Comparison of ENCODE assay signal across 16 cellular contexts in the genomic region with DNA sequence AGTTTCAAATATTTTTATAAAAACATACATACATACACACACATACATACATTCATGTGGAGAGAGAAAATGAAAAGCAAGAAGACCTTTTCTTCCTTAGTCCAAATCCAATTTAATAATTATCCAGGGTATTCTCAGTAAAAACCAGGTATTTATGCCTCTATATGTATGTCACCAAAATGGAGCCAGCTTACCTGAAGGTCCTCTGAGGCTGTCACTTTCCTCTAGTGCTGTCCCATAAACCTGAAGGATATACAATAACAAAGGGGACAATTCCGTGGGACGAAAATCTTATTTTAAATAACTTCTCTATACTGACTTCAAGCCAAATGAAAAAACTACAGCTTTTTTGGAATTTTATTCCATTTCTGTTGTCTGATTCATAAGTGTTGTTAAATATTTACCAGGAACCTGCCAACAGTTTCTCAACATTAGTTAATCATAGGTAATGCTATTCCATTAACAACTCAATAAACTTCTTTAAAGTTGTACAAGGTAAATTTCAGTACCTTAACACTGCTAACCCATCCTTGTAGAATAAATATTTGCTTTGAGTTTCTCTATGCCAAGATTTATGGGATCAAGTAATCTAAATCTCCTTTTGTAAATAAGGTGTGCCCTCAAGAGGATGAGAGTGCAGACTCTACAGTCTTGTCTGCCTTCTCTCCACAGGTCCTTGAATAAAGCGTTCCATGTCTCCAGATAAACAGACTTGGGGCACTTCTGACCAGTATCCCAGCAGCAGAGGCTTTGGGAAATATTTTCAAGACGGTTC.
A peak's percentile ranks its signal among the peaks of the same experiment; 100 is the strongest.
DNase-seq lines count a peak whose midpoint lies in the region; ATAC-seq and TF ChIP-seq lines count a peak whose summit lies in the region.
"Had no signal": no experiment of that assay in that cellular context is flagged by ENCODE, and none has a peak within 500 bp of the region (broad histone marks: within the 10 kb centered on the region; RNA-seq: fewer than 3 reads in every experiment).

No MANE protein-coding gene starts in this region.

- no peaks in the 10 kb centered on the region for H3K36me3 Mint-ChIP-seq in activated naive CD4-positive, alpha-beta T cell treated with anti-CD3 and anti-CD28 coated beads, Interleukin-2, amount 10 ng/mL, durations not matched to agents 7 days and 5 days
- H3K36me3 Mint-ChIP-seq: CD4-positive, alpha-beta memory T cell; naive thymus-derived CD8-positive, alpha-beta T cell; stimulated activated memory B cell treated with anti-CD40 and anti-IgM and Interleukin-4, amounts not matched to agents 10 μg/mL and 1 μg/mL and 100 μg/mL, for 72 hours had no signal

- ATAC-seq in left lung (peak; percentile 82), upper lobe of left lung (ENCODE audit: low FRiP score in 2 of 2) (peak; percentile 52 to 81)
- ATAC-seq: HCT116; naive thymus-derived CD8-positive, alpha-beta T cell; stimulated activated memory B cell treated with anti-CD40 and anti-IgM and Interleukin-4, amounts not matched to agents 10 μg/mL and 1 μg/mL and 100 μg/mL, for 72 hours had no signal

- intact Hi-C loops in left lung (cut with DNase I): no loop called here

- no peaks in the 10 kb centered on the region for H3K36me3 ChIP-seq in left lung
- no peaks in the 10 kb centered on the region for H3K36me3 ChIP-seq in upper lobe of left lung
- H3K36me3 ChIP-seq in H7 (replicated peaks; ENCODE audit: control insufficient read depth, insufficient read depth, low read length): no peaks in the 10 kb centered on the region
- H3K36me3 ChIP-seq: cardiac muscle cell, heart left ventricle had no signal

- no peak for TF ChIP-seq CTCF in left lung (IDR thresholded peaks at IDR 0.05)
- no peak for TF ChIP-seq CTCF in upper lobe of left lung (IDR thresholded peaks at IDR 0.05)

- no peaks in the 10 kb centered on the region for H3K4me1 Mint-ChIP-seq in activated naive CD4-positive, alpha-beta T cell treated with anti-CD3 and anti-CD28 coated beads, Interleukin-2, amount 10 ng/mL, durations not matched to agents 7 days and 5 days
- H3K4me1 Mint-ChIP-seq: CD4-positive, alpha-beta memory T cell; naive thymus-derived CD8-positive, alpha-beta T cell; stimulated activated memory B cell treated with anti-CD40 and anti-IgM and Interleukin-4, amounts not matched to agents 10 μg/mL and 1 μg/mL and 100 μg/mL, for 72 hours had no signal

- TF ChIP-seq EP300 in upper lobe of left lung (IDR thresholded peaks at IDR 0.05): peak in 1 of 4 donors; percentile 80

- H3K4me1 ChIP-seq in left lung: peaks cover 6 to 7% of the 10 kb centered on the region in 2 donors
- H3K4me1 ChIP-seq in upper lobe of left lung: peaks cover 17 to 26% (median 24%) of the 10 kb centered on the region in 4 donors

- H3K27me3 Mint-ChIP-seq in activated naive CD4-positive, alpha-beta T cell treated with anti-CD3 and anti-CD28 coated beads, Interleukin-2, amount 10 ng/mL, durations not matched to agents 7 days and 5 days: no peaks in the 10 kb centered on the region
- H3K27me3 Mint-ChIP-seq: stimulated activated memory B cell treated with anti-CD40 and anti-IgM and Interleukin-4, amounts not matched to agents 10 μg/mL and 1 μg/mL and 100 μg/mL, for 72 hours had no signal

- H3K4me3 ChIP-seq in left lung: peak overlapping the region; percentile 0 to 14
- peak overlapping the region in 2 of 4 donors; percentile 29 to 38 for H3K4me3 ChIP-seq in upper lobe of left lung
- no peak overlapping the region for H3K4me3 ChIP-seq in H7 (ENCODE audit: insufficient read depth, low read depth, low read length)
- H3K4me3 ChIP-seq: cardiac muscle cell, heart left ventricle had no signal

- H3K27ac Mint-ChIP-seq in activated naive CD4-positive, alpha-beta T cell treated with anti-CD3 and anti-CD28 coated beads, Interleukin-2, amount 10 ng/mL, durations not matched to agents 7 days and 5 days: no peak overlapping the region
- H3K27ac Mint-ChIP-seq: activated naive CD4-positive, alpha-beta T cell treated with anti-CD3 and anti-CD28 coated beads for 36 hours; CD4-positive, alpha-beta memory T cell; naive thymus-derived CD8-positive, alpha-beta T cell; stimulated activated memory B cell treated with anti-CD40 and anti-IgM and Interleukin-4, amounts not matched to agents 10 μg/mL and 1 μg/mL and 100 μg/mL, for 72 hours had no signal

- CTCF ChIA-PET in activated naive CD4-positive, alpha-beta T cell treated with anti-CD3 and anti-CD28 coated beads, Interleukin-2, amount 10 ng/mL, durations not matched to agents 7 days and 5 days (lab: Charles Lee): no interaction called here

- H3K4me3 Mint-ChIP-seq in activated naive CD4-positive, alpha-beta T cell treated with anti-CD3 and anti-CD28 coated beads, Interleukin-2, amount 10 ng/mL, durations not matched to agents 7 days and 5 days: no peak overlapping the region
- H3K4me3 Mint-ChIP-seq: activated naive CD4-positive, alpha-beta T cell treated with anti-CD3 and anti-CD28 coated beads for 36 hours; CD4-positive, alpha-beta memory T cell; naive thymus-derived CD8-positive, alpha-beta T cell; stimulated activated memory B cell treated with anti-CD40 and anti-IgM and Interleukin-4, amounts not matched to agents 10 μg/mL and 1 μg/mL and 100 μg/mL, for 72 hours had no signal

- no peaks in the 10 kb centered on the region for H3K9me3 ChIP-seq in left lung
- H3K9me3 ChIP-seq in upper lobe of left lung: no peaks in the 10 kb centered on the region
- H3K9me3 ChIP-seq: SK-N-SH had no signal

- DNase-seq in H4 (ENCODE audit: low spot score) (peak; percentile 63), amniotic epithelial cell (ENCODE audit: low read depth) (peak; percentile 58), left lung (no peak), upper lobe of left lung (no peak), H7 (no peak), SKM-1 treated with dmso at 0.1 percent for 144 hours (lab: John Stamatoyannopoulos, UW; ENCODE audit: unreplicated experiment) (no peak)
- DNase-seq in activated naive CD4-positive, alpha-beta T cell treated with anti-CD3 and anti-CD28 coated beads, Interleukin-2, amount 10 ng/mL, durations not matched to agents 7 days and 5 days: no peak
- DNase-seq: activated naive CD4-positive, alpha-beta T cell treated with anti-CD3 and anti-CD28 coated beads for 36 hours; CD4-positive, alpha-beta memory T cell; heart left ventricle; naive thymus-derived CD8-positive, alpha-beta T cell; NCI-H2171; SK-N-SH had no signal

- TF ChIP-seq POLR2A in upper lobe of left lung (IDR thresholded peaks at IDR 0.05): no peak

- no peaks in the 10 kb centered on the region for H3K9me3 Mint-ChIP-seq in activated naive CD4-positive, alpha-beta T cell treated with anti-CD3 and anti-CD28 coated beads, Interleukin-2, amount 10 ng/mL, durations not matched to agents 7 days and 5 days
- H3K9me3 Mint-ChIP-seq: activated naive CD4-positive, alpha-beta T cell treated with anti-CD3 and anti-CD28 coated beads for 36 hours had no signal

- peak overlapping the region; percentile 59 to 80 for H3K27ac ChIP-seq in left lung
- peak overlapping the region; percentile 19 to 57 (median 32) for H3K27ac ChIP-seq in upper lobe of left lung
- H3K27ac ChIP-seq: cardiac muscle cell, heart left ventricle had no signal

- WGBS in upper lobe of left lung, 2 donors: 56 to 73% methylated on average over 4 of the region's 4 CpGs

- H3K27me3 ChIP-seq in left lung (no peaks in the 10 kb centered on the region), upper lobe of left lung (no peaks in the 10 kb centered on the region), H7 (ENCODE audit: control insufficient read depth, insufficient read depth, low read length) (no peaks in the 10 kb centered on the region)
- H3K27me3 ChIP-seq: cardiac muscle cell had no signal

Comparison
In these comparisons a context has a peak if more than half of its experiments do, and no peak if none do; other contexts are left out.
1. DNase-seq: peak in H4 (single experiment) and amniotic epithelial cell (single experiment); none in left lung (0 of 2), upper lobe of left lung (0 of 2), activated naive CD4-positive, alpha-beta T cell treated with anti-CD3 and anti-CD28 coated beads, Interleukin-2, amount 10 ng/mL, durations not matched to agents 7 days and 5 days (single experiment), H7 (single experiment) and SKM-1 treated with dmso at 0.1 percent for 144 hours (single experiment).